In the genomic region with DNA sequence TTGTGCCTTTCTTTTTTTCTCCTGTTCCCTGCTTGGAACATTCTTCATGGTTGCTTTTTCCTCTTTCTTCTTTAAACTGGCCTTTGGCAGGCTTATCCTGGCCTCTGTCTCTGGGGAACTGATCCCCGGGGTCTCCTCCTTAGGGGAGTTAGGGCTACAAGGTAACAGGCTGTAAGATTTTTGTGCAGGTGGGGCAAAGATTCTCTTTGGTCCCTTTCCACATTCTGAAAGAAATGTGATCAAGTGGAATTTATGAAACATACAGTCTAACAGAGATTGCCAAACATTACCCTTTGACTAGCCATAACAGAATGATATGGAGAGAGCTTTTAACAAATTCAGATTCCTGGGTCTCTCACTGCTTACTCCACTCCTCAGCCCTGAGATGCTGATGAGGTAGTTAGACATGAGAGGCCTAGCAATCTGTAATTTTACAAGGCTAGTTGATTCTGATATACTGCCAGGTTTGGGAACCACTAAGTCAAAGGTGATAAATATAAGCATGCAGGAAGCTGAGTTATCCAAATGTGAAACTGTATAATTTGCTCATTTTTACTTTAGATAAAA, we compare ENCODE assay signal across 29 cellular contexts. TPM values are rescaled to one million over a fixed set of nuclear protein-coding genes. Genes with fewer than 3 reads are reported as not detected.
"Had no signal": no experiment of that assay in that cellular context is flagged by ENCODE, and none has a peak within 500 bp of the region (broad histone marks: within the 10 kb centered on the region; RNA-seq: fewer than 3 reads in every experiment).

No MANE protein-coding gene starts in this region.

- H3K4me2 ChIP-seq: hepatocyte had no signal

- H2AFZ ChIP-seq: hepatocyte had no signal

- H3K4me3 Mint-ChIP-seq: activated T-cell treated with anti-CD3 and anti-CD28 coated beads, Interleukin-2, amount 50 U/mL, for 4 hours; naive B cell had no signal

- H3K9me3 ChIP-seq: breast epithelium, colonic mucosa, gastroesophageal sphincter, left ventricle myocardium inferior, pancreas, prostate gland, stomach, thyroid gland, upper lobe of right lung had no signal

- H3K4me1 ChIP-seq: breast epithelium, colonic mucosa, gastroesophageal sphincter, left ventricle myocardium inferior, pancreas, prostate gland, stomach, thyroid gland, upper lobe of right lung had no signal

- H3K36me3 ChIP-seq: breast epithelium, colonic mucosa, pancreas, prostate gland, thyroid gland, upper lobe of right lung had no signal

- H3K36me3 Mint-ChIP-seq: activated naive CD4-positive, alpha-beta T cell treated with anti-CD3 and anti-CD28 coated beads, Interleukin-2, amount 50 U/mL, for 72 hours had no signal

- H3K27ac ChIP-seq: breast epithelium, colonic mucosa, dorsolateral prefrontal cortex, gastroesophageal sphincter, hepatocyte, left ventricle myocardium inferior, pancreas, prostate gland, skin epidermis, stomach, thyroid gland, upper lobe of right lung had no signal

- H3K27ac Mint-ChIP-seq: activated naive CD4-positive, alpha-beta T cell treated with anti-CD3 and anti-CD28 coated beads, Interleukin-2, amount 50 U/mL, for 72 hours had no signal

- H3K4me3 ChIP-seq: breast epithelium, colonic mucosa, dorsolateral prefrontal cortex, gastroesophageal sphincter, hepatocyte, left ventricle myocardium inferior, lung, pancreas, prostate gland, skin epidermis, stomach, thyroid gland, upper lobe of right lung had no signal

- ATAC-seq: activated naive CD4-positive, alpha-beta T cell treated with anti-CD3 and anti-CD28 coated beads, Interleukin-2, amount 50 U/mL, for 72 hours; activated T-cell treated with anti-CD3 and anti-CD28 coated beads, Interleukin-2, amount 50 U/mL, for 4 hours; gastroesophageal sphincter; pancreas; sciatic nerve; upper lobe of right lung had no signal

- FAIRE-seq: endothelial cell of umbilical vein, pancreas had no signal

- DNase-seq: activated CD4-positive, alpha-beta T cell treated with anti-CD3 and anti-CD28 coated beads for 4 hours; activated CD4-positive, alpha-beta T cell treated with anti-CD3 and anti-CD28 coated beads, Interleukin-2, amount 50 U/mL, for 4 hours; activated naive CD4-positive, alpha-beta T cell; activated T-cell treated with anti-CD3 and anti-CD28 coated beads, Interleukin-2, amount 50 U/mL, for 4 hours; central memory CD4-positive, alpha-beta T cell; colonic mucosa; dorsolateral prefrontal cortex; islet precursor cell; left ventricle myocardium inferior; naive B cell; nucleus accumbens; pancreas; retina; stimulated activated CD4-positive, alpha-beta T cell treated with anti-CD3 and anti-CD28 coated beads, Interleukin-12 subunit alpha, Interleukin-12 subunit beta, amount 100 ng/mL, for 4 hours; stimulated activated CD4-positive, alpha-beta T cell treated with anti-CD3 and anti-CD28 coated beads, Interleukin-4, amount 100 ng/mL, for 1 hour; stomach; thyroid gland; upper lobe of right lung had no signal

- H3K79me2 ChIP-seq: hepatocyte had no signal

- H3K27me3 Mint-ChIP-seq: naive B cell had no signal

- H3K27me3 ChIP-seq: breast epithelium, colonic mucosa, dorsolateral prefrontal cortex, gastroesophageal sphincter, hepatocyte, pancreas, stomach, thyroid gland, upper lobe of right lung had no signal

- H3K9me3 Mint-ChIP-seq: activated naive CD4-positive, alpha-beta T cell treated with anti-CD3 and anti-CD28 coated beads, Interleukin-2, amount 50 U/mL, for 72 hours; activated T-cell treated with anti-CD3 and anti-CD28 coated beads, Interleukin-2, amount 50 U/mL, for 4 hours; naive B cell had no signal

RNA-seq across cellular contexts. Expression of a gene that starts 44.3 kb away (rescaled TPM):
- total RNA-seq: breast epithelium, fibroblast of villous mesenchyme had no signal
- polyA plus RNA-seq: hepatocyte, neural cell had no signal
